ENCODE assay signal across 7 cellular contexts in the genomic region with DNA sequence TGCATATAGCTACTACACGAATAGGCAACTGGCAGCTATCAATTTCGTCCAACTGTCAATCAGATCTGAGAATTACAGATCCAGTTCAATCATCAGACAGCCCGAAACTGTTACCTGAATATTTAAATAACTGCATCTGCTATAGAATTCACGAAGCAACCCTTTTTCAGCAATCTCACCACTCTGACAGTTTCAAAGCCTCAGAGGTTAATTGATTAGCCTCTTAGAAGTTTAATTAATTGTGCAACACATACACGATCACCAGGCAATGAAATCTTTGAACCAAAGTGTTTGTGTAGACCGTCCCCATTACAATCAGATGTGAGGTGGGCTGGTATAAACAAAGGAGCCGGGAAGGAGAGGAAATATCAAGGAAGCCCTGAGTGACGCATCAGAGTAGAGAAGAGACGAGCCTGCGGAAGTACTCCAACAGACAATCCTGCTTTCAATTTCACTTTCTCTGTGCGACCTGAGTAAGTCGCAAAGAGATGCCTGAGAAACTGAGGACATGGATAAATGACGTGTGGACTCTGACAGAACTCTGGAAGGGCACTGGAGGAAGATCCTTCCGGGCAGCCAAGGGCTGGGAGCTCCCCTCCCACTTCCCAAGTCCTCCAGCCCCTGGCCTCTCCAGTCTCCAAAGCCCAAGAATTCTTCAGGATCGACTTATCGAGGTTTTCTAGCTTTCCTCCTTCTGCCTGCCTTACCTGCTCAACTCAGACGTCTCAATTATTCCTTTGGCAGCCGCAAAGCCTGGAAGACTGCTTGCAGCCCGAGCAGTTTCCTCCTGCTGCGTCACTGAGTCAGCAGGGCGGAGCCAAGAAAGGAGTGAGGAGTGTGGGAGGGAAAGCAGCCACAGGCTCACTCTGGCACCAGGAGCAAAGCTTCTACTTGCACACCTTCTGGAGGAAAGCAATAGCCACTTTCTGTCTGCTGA. TPM values are rescaled to one million over a fixed set of nuclear protein-coding genes. Genes with fewer than 3 reads are reported as not detected.
DNase-seq lines count a peak whose midpoint lies in the region; ATAC-seq and TF ChIP-seq lines count a peak whose summit lies in the region.

A gene with protein sequence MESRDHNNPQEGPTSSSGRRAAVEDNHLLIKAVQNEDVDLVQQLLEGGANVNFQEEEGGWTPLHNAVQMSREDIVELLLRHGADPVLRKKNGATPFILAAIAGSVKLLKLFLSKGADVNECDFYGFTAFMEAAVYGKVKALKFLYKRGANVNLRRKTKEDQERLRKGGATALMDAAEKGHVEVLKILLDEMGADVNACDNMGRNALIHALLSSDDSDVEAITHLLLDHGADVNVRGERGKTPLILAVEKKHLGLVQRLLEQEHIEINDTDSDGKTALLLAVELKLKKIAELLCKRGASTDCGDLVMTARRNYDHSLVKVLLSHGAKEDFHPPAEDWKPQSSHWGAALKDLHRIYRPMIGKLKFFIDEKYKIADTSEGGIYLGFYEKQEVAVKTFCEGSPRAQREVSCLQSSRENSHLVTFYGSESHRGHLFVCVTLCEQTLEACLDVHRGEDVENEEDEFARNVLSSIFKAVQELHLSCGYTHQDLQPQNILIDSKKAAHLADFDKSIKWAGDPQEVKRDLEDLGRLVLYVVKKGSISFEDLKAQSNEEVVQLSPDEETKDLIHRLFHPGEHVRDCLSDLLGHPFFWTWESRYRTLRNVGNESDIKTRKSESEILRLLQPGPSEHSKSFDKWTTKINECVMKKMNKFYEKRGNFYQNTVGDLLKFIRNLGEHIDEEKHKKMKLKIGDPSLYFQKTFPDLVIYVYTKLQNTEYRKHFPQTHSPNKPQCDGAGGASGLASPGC (minus strand): TSS at position 797 of the 937 bp plus-strand sequence. CDS start 2,450 bp downstream, outside the sequence.

- no peaks in the 10 kb centered on the region for H3K9me3 Mint-ChIP-seq in activated B cell treated with CpG ODN at 0.5 μM for 24 hours

- no peaks in the 10 kb centered on the region for H3K27me3 ChIP-seq in MG63

- intact Hi-C loops in activated B cell treated with CpG ODN at 0.5 μM for 24 hours (cut with micrococcal nuclease), result loop anchor here (1.0 to 5.0 kb wide), 6 partner anchors 16 to 884 kb away; a partner anchor contains a TSS

- CTCF ChIA-PET in activated B cell treated with CpG ODN at 0.5 μM for 24 hours (lab: Charles Lee), result interaction anchor here (0.7 to 2.2 kb wide), 11 partner anchors 9 to 200 kb away, joined by 3 to 8 read pairs (median 4); no protein-coding TSS in a partner anchor

- H3K36me3 ChIP-seq in MG63, result no peaks in the 10 kb centered on the region

- peak within 1 kb of the TSS; percentile 60 for H3K4me3 ChIP-seq in GM12864 (ENCODE audit: low read depth, low read length)
- H3K4me3 ChIP-seq in MG63, result peak within 1 kb of the TSS; percentile 66
- H3K4me3 ChIP-seq in choroid plexus epithelial cell (ENCODE audit: low read depth, low read length), result peak within 1 kb of the TSS; percentile 73

- H3K9me3 ChIP-seq in MG63, result 0 out of 2 replicates have a peak, but pooled peaks cover 2% of the 10 kb centered on the region

- H3K4me1 Mint-ChIP-seq in activated B cell treated with CpG ODN at 0.5 μM for 24 hours, result peaks cover 52% of the 10 kb centered on the region

- peak within 1 kb of the TSS; percentile 96 for H3K27ac Mint-ChIP-seq in activated B cell treated with CpG ODN at 0.5 μM for 24 hours

- ATAC-seq in activated B cell treated with CpG ODN at 0.5 μM for 24 hours (ENCODE audit: low read depth), result peak; percentile 90

- no peaks in the 10 kb centered on the region for H3K27me3 Mint-ChIP-seq in activated B cell treated with CpG ODN at 0.5 μM for 24 hours

- peak; percentile 46 for DNase-seq in GM12864 (ENCODE audit: low read depth)
- peak; percentile 69 for DNase-seq in H4 (ENCODE audit: low spot score)
- peak; percentile 75 for DNase-seq in MG63
- peak; percentile 39 for DNase-seq in activated B cell treated with CpG ODN at 0.5 μM for 24 hours
- DNase-seq in choroid plexus epithelial cell (ENCODE audit: low read depth), result peak; percentile 77
- peak; percentile 78 for DNase-seq in kidney glomerular epithelial cell (lab: John Stamatoyannopoulos, UW)
- DNase-seq in stimulated activated CD4-positive, alpha-beta T cell treated with anti-CD3 and anti-CD28 coated beads, Interleukin-15, amount 100 ng/mL, for 24 hours, result peak; percentile 77

- POLR2A ChIA-PET in activated B cell treated with CpG ODN at 0.5 μM for 24 hours (lab: Charles Lee), result interaction anchor here (0.8 to 2.9 kb wide), 6 partner anchors 15 to 104 kb away, joined by 4 to 24 read pairs (median 7); a partner anchor contains a TSS

- H3K4me3 Mint-ChIP-seq in activated B cell treated with CpG ODN at 0.5 μM for 24 hours, result peak within 1 kb of the TSS; percentile 92

- H3K36me3 Mint-ChIP-seq in activated B cell treated with CpG ODN at 0.5 μM for 24 hours (ENCODE audit: low read depth), result peaks cover 38% of the 10 kb centered on the region

- TF ChIP-seq CTCF in GM12864 (IDR thresholded peaks at IDR 0.05; ENCODE audit: low read depth, low read length, missing control alignments) (no peak), activated B cell treated with CpG ODN at 0.5 μM for 24 hours (IDR thresholded peaks at IDR 0.05) (no peak), choroid plexus epithelial cell (conservative IDR thresholded peaks at IDR 0.05; ENCODE audit: low read depth, low read length) (no peak)

RNA-seq across cellular contexts. Expression of the gene that starts here (rescaled TPM):
- total RNA-seq in H4 (2014; rRNA removed; shearing (Covaris generic)), result 12.2 and 12.6 TPM in 2 replicates
- total RNA-seq in MG63 (2014; rRNA removed; shearing (Covaris generic); ENCODE audit: low replicate concordance), result 4.0 TPM in 2 replicates
- total RNA-seq in activated B cell treated with CpG ODN at 0.5 μM for 24 hours, result 10.0 and 11.1 TPM in 2 replicates

Comparison
In these comparisons a context has a peak if more than half of its experiments do, and no peak if none do; other contexts are left out.
1. Peak in every context shown above with its lines: DNase-seq, ATAC-seq and H3K4me3 ChIP-seq.